Comparison of ENCODE assay signal across 15 cellular contexts in the genomic region with DNA sequence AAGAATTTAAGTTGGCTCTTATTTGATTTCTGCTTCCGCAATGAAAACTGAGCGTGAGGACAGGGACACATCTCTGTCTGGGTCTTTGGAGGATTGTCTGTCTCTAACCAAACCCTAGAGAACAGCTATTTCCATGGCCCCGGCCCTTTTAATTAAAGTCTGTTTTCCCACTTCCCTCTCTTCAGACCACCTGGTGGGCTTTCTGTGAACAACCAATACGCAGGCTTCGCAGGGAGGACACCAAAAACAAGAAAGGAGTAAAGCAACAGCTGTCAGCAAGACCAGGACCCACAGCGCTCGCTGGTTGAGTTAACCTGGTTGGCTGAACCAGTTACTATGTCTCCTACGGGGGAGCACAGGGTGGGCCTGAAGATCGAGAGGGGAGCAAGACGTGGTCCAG.
DNase-seq lines count a peak whose midpoint lies in the region; ATAC-seq and TF ChIP-seq lines count a peak whose summit lies in the region.
"Had no signal": no experiment of that assay in that cellular context is flagged by ENCODE, and none has a peak within 500 bp of the region (broad histone marks: within the 10 kb centered on the region; RNA-seq: fewer than 3 reads in every experiment).

No MANE protein-coding gene starts in this region.

- no peak overlapping the region for H3K4me3 ChIP-seq in neutrophil (ENCODE audit: low read depth in 1 of 2, low read length in 1 of 2)
- H3K4me3 ChIP-seq: A549, coronary artery, mucosa of descending colon, stomach had no signal

- H3K4me1 ChIP-seq in neutrophil (ENCODE audit: control insufficient read depth in 1 of 2, insufficient read depth in 1 of 2, low read depth in 1 of 2, low read length in 1 of 2) = peaks cover 99 to 100% of the 10 kb centered on the region in 2 experiments

- H3K4me3 Mint-ChIP-seq in effector memory CD8-positive, alpha-beta T cell = peak overlapping the region; percentile 25 to 33

- H3K36me3 Mint-ChIP-seq in effector memory CD8-positive, alpha-beta T cell (ENCODE audit: insufficient read depth) = peaks cover 65% of the 10 kb centered on the region

- peak; percentile 23 for DNase-seq in NCI-H82 (lab: John Stamatoyannopoulos, UW)
- DNase-seq in NCI-H82 treated with DMSO at 0.1 percent for 48 hours (lab: John Stamatoyannopoulos, UW; ENCODE audit: unreplicated experiment) = no peak
- DNase-seq in KBM-7 = peak; percentile 35
- no peak for DNase-seq in effector memory CD8-positive, alpha-beta T cell
- DNase-seq in occipital lobe (lab: John Stamatoyannopoulos, UW) = no peak
- DNase-seq: activated gamma-delta T cell; NCI-H1105; stimulated activated CD4-positive, alpha-beta T cell treated with anti-CD3 and anti-CD28 coated beads, Interleukin-15, amount 100 ng/mL, for 24 hours; stomach had no signal

- in situ Hi-C loops in KBM-7 (cut with MboI; ENCODE audit: low pct_unique_long_range_greater_than_20kb, low sequenced_read_pairs) = loop anchor here (25.0 kb wide), 1 partner anchor 289 kb away; the partner anchor contains the start of genes CDNF, HSPA14 and MSANTD7

- ATAC-seq in effector memory CD8-positive, alpha-beta T cell (replicated peaks) = no peak
- ATAC-seq in HG02885 (IDR thresholded peaks at IDR 0.05; ENCODE audit: poor library complexity, unreplicated experiment) (no peak), GM21717 (IDR thresholded peaks at IDR 0.05; ENCODE audit: unreplicated experiment) (no peak)
- ATAC-seq: mucosa of descending colon had no signal

- peaks cover 61 to 80% of the 10 kb centered on the region in 2 donors for H3K4me1 Mint-ChIP-seq in effector memory CD8-positive, alpha-beta T cell (ENCODE audit: low read depth in 2 of 2)

- H3K27me3 Mint-ChIP-seq in effector memory CD8-positive, alpha-beta T cell = no peaks in the 10 kb centered on the region

- no peaks in the 10 kb centered on the region for H3K9me3 Mint-ChIP-seq in effector memory CD8-positive, alpha-beta T cell

- no peaks in the 10 kb centered on the region for H3K27me3 ChIP-seq in neutrophil
- H3K27me3 ChIP-seq: stomach had no signal

- H3K9me3 ChIP-seq in neutrophil = no peaks in the 10 kb centered on the region
- H3K9me3 ChIP-seq: A549, mucosa of descending colon, stomach had no signal

- TF ChIP-seq CTCF in neutrophil (IDR thresholded peaks at IDR 0.05) = no peak

- H3K36me3 ChIP-seq in neutrophil = peaks cover 6% of the 10 kb centered on the region

- H3K27ac ChIP-seq in neutrophil = peak overlapping the region; percentile 95
- H3K27ac ChIP-seq: A549, coronary artery had no signal

- H3K27ac Mint-ChIP-seq in effector memory CD8-positive, alpha-beta T cell = peak overlapping the region; percentile 95 to 98

Comparison
In these comparisons a context has a peak if more than half of its experiments do, and no peak if none do; other contexts are left out.
1. DNase-seq: peak in NCI-H82 (single experiment) and KBM-7 (single experiment); none in NCI-H82 treated with DMSO at 0.1 percent for 48 hours (single experiment), effector memory CD8-positive, alpha-beta T cell (0 of 3) and occipital lobe (single experiment).